In genomic region chr20:51597389-51598231, GRCh38 we compare ENCODE assay signal across 19 cellular contexts. TPM values are rescaled to one million over a fixed set of nuclear protein-coding genes. Genes with fewer than 3 reads are reported as not detected.
DNase-seq lines count a peak whose midpoint lies in the region; ATAC-seq and TF ChIP-seq lines count a peak whose summit lies in the region.
"Had no signal": no experiment of that assay in that cellular context is flagged by ENCODE, and none has a peak within 500 bp of the region (broad histone marks: within the 10 kb centered on the region; RNA-seq: fewer than 3 reads in every experiment).

No MANE protein-coding gene starts in this region.

- peaks cover 5% of the 10 kb centered on the region for H3K27me3 Mint-ChIP-seq in activated T-cell treated with anti-CD3 and anti-CD28 coated beads, Interleukin-2, amount 50 U/mL, for 24 hours
- peaks cover 9% of the 10 kb centered on the region for H3K27me3 Mint-ChIP-seq in activated T-helper 17 cell treated with anti-CD3 and anti-CD28 coated beads, Interleukin-2, amount 50 U/mL, for 72 hours

- peak overlapping the region; percentile 49 for H3K4me3 Mint-ChIP-seq in activated T-cell treated with anti-CD3 and anti-CD28 coated beads, Interleukin-2, amount 50 U/mL, for 24 hours
- H3K4me3 Mint-ChIP-seq in activated T-helper 17 cell treated with anti-CD3 and anti-CD28 coated beads, Interleukin-2, amount 50 U/mL, for 72 hours, result peak overlapping the region; percentile 58
- H3K4me3 Mint-ChIP-seq: CD4-positive, alpha-beta memory T cell had no signal

- no peak overlapping the region for H3K4me3 ChIP-seq in HAP-1
- H3K4me3 ChIP-seq in osteoblast (ENCODE audit: insufficient read depth, low read length), result no peak overlapping the region
- H3K4me3 ChIP-seq in mucosa of descending colon, result no peak overlapping the region
- H3K4me3 ChIP-seq: GM23248 had no signal

- 0 out of 2 replicates have a peak, but pooled peaks cover 3% of the 10 kb centered on the region for H3K36me3 ChIP-seq in HAP-1 (replicated peaks)
- no peaks in the 10 kb centered on the region for H3K36me3 ChIP-seq in osteoblast (ENCODE audit: insufficient read depth, low read length)
- H3K36me3 ChIP-seq in mucosa of descending colon (ENCODE audit: low read depth), result no peaks in the 10 kb centered on the region

- TF ChIP-seq CTCF in osteoblast (IDR thresholded peaks at IDR 0.05; ENCODE audit: extremely low read depth, low read depth, low read length), result no peak
- no peak for TF ChIP-seq CTCF in mucosa of descending colon (IDR thresholded peaks at IDR 0.05)

- no peaks in the 10 kb centered on the region for H3K9me3 Mint-ChIP-seq in activated T-cell treated with anti-CD3 and anti-CD28 coated beads, Interleukin-2, amount 50 U/mL, for 24 hours
- no peaks in the 10 kb centered on the region for H3K9me3 Mint-ChIP-seq in activated T-helper 17 cell treated with anti-CD3 and anti-CD28 coated beads, Interleukin-2, amount 50 U/mL, for 72 hours
- H3K9me3 Mint-ChIP-seq: CD4-positive, alpha-beta memory T cell had no signal

- peak overlapping the region; percentile 84 for H3K27ac Mint-ChIP-seq in activated T-cell treated with anti-CD3 and anti-CD28 coated beads, Interleukin-2, amount 50 U/mL, for 24 hours
- H3K27ac Mint-ChIP-seq in activated T-helper 17 cell treated with anti-CD3 and anti-CD28 coated beads, Interleukin-2, amount 50 U/mL, for 72 hours, result peak overlapping the region; percentile 53

- in situ Hi-C loops in HAP-1 (cut with MboI; ENCODE audit: low sequenced_read_pairs), result loop anchor here (10.0 kb wide), 1 partner anchor 223 kb away; no protein-coding TSS in a partner anchor

- no peaks in the 10 kb centered on the region for H3K79me2 ChIP-seq in osteoblast (ENCODE audit: insufficient read depth, low read length)

- H3K27me3 ChIP-seq in HAP-1 (ENCODE audit: low read depth), result no peaks in the 10 kb centered on the region
- H3K27me3 ChIP-seq in osteoblast (ENCODE audit: insufficient read depth, low read length), result no peaks in the 10 kb centered on the region

- peaks cover 19% of the 10 kb centered on the region for H3K4me1 ChIP-seq in HAP-1
- H3K4me1 ChIP-seq in osteoblast (ENCODE audit: insufficient read depth, low read length), result peaks cover 12% of the 10 kb centered on the region
- peaks cover 5% of the 10 kb centered on the region for H3K4me1 ChIP-seq in mucosa of descending colon (ENCODE audit: low read depth)

- no peaks in the 10 kb centered on the region for H3K36me3 Mint-ChIP-seq in activated T-cell treated with anti-CD3 and anti-CD28 coated beads, Interleukin-2, amount 50 U/mL, for 24 hours (ENCODE audit: low read depth)
- H3K36me3 Mint-ChIP-seq in activated T-helper 17 cell treated with anti-CD3 and anti-CD28 coated beads, Interleukin-2, amount 50 U/mL, for 72 hours (ENCODE audit: low read depth), result no peaks in the 10 kb centered on the region
- H3K36me3 Mint-ChIP-seq: CD4-positive, alpha-beta memory T cell had no signal

- H3K9me3 ChIP-seq in HAP-1 (no peaks in the 10 kb centered on the region), osteoblast (ENCODE audit: low read depth, low read length) (no peaks in the 10 kb centered on the region), mucosa of descending colon (no peaks in the 10 kb centered on the region)

- intact Hi-C loops in mucosa of descending colon (cut with DNase I, micrococcal nuclease), result loop anchor here (5.0 kb wide), 1 partner anchor 225 kb away; no protein-coding TSS in a partner anchor

- peaks cover 68% of the 10 kb centered on the region for H3K4me1 Mint-ChIP-seq in activated T-cell treated with anti-CD3 and anti-CD28 coated beads, Interleukin-2, amount 50 U/mL, for 24 hours (ENCODE audit: low read depth)
- H3K4me1 Mint-ChIP-seq in activated T-helper 17 cell treated with anti-CD3 and anti-CD28 coated beads, Interleukin-2, amount 50 U/mL, for 72 hours, result peaks cover 21% of the 10 kb centered on the region

- DNase-seq in activated T-cell treated with anti-CD3 and anti-CD28 coated beads, Interleukin-2, amount 50 U/mL, for 24 hours, result no peak
- no peak for DNase-seq in activated T-cell treated with anti-CD3 and anti-CD28 coated beads for 4 hours
- peak; percentile 62 to 63 for DNase-seq in HAP-1 (ENCODE audit: low spot score in 2 of 2)
- DNase-seq in osteoblast (ENCODE audit: insufficient read length, low spot score, missing footprints), result peak; percentile 44
- no peak for DNase-seq in NCI-H510A treated with DMSO at 0.1 percent for 48 hours (lab: John Stamatoyannopoulos, UW)
- no peak for DNase-seq in mucosa of descending colon
- DNase-seq: AML-193; CD4-positive, alpha-beta memory T cell; DMS79 treated with DMSO at 0.1 percent for 48 hours; GDM1; MM.1S; NCI-H1105; NCI-H1694 treated with DMSO at 0.1 percent for 48 hours; NCI-H345; NCI-H69; SHP77 had no signal

- no peak overlapping the region for H3K4me2 ChIP-seq in osteoblast (ENCODE audit: insufficient read depth, low read length)

- peak; percentile 60 for ATAC-seq in activated T-helper 17 cell treated with anti-CD3 and anti-CD28 coated beads, Interleukin-2, amount 50 U/mL, for 72 hours (replicated peaks)
- ATAC-seq in HG02610 (IDR thresholded peaks at IDR 0.05; ENCODE audit: unreplicated experiment) (no peak), mucosa of descending colon (no peak)

- no peak overlapping the region for H2AFZ ChIP-seq in osteoblast (ENCODE audit: low read length)
- H2AFZ ChIP-seq: GM23248 had no signal

- H4K20me1 ChIP-seq in osteoblast (ENCODE audit: insufficient read depth, low read length), result no peaks in the 10 kb centered on the region

- H3K27ac ChIP-seq in osteoblast (ENCODE audit: low read depth, low read length), result no peak overlapping the region
- H3K27ac ChIP-seq: GM23248 had no signal

RNA-seq across cellular contexts. Expression of gene NFATC2, which starts 55.1 kb away (rescaled TPM):
- 10 to 100 TPM; 29.4 to 41.1 TPM for total RNA-seq in activated T-helper 17 cell treated with anti-CD3 and anti-CD28 coated beads, Interleukin-2, amount 50 U/mL, for 72 hours
- total RNA-seq in osteoblast (0.29 and 0.36 TPM in 2 replicates), mucosa of descending colon (1 to 10 TPM; 6.2 to 7.3 (median 7.2) TPM)

Comparison
In these comparisons a context has a peak if more than half of its experiments do, and no peak if none do; other contexts are left out.
1. DNase-seq: peak in HAP-1 (2 of 2) and osteoblast (single experiment); none in activated T-cell treated with anti-CD3 and anti-CD28 coated beads, Interleukin-2, amount 50 U/mL, for 24 hours (single experiment), activated T-cell treated with anti-CD3 and anti-CD28 coated beads for 4 hours (single experiment), NCI-H510A treated with DMSO at 0.1 percent for 48 hours (single experiment) and mucosa of descending colon (0 of 3).